16 cellular contexts compared by ENCODE assay signal in genomic region chr1:8457771-8458409, GRCh38.
DNase-seq lines count a peak whose midpoint lies in the region; ATAC-seq, FAIRE-seq and TF ChIP-seq lines count a peak whose summit lies in the region.
"Had no signal": no experiment of that assay in that cellular context is flagged by ENCODE, and none has a peak within 500 bp of the region (broad histone marks: within the 10 kb centered on the region; RNA-seq: fewer than 3 reads in every experiment).

No MANE protein-coding gene starts in this region.

- no peak overlapping the region for H3K27ac ChIP-seq in GM12878 (ENCODE audit: control insufficient read depth, insufficient read depth)
- peak overlapping the region; percentile 72 to 86 (median 84) for H3K27ac ChIP-seq in sigmoid colon
- H3K27ac ChIP-seq: right atrium auricular region had no signal

- SMC1A ChIA-PET in GM12878 (lab: Charles Lee; ENCODE audit: uncharacterized antibody, unreplicated experiment), result interaction anchor here (0.8 to 1.6 kb wide), 5 partner anchors 21 to 63 kb away, joined by 3 to 8 read pairs (median 4); no protein-coding TSS in a partner anchor

- intact Hi-C loops in GM12878 (cut with micrococcal nuclease; ENCODE audit: unreplicated experiment), result no loop called here
- intact Hi-C loops in sigmoid colon (cut with DNase I), result no loop called here

- ATAC-seq in GM12878 (peak; percentile 57), SK-N-SH treated with all-trans-retinoic acid at 6 μM for 48 hours (no peak), HG03175 (IDR thresholded peaks at IDR 0.05; ENCODE audit: unreplicated experiment) (no peak)
- ATAC-seq: HCT116 had no signal

- H3K36me3 ChIP-seq in GM12878 (ENCODE audit: control insufficient read depth in 2 of 2, insufficient read depth in 2 of 2, low read length in 1 of 2) (peaks cover 0 to 3% of the 10 kb centered on the region in 2 experiments; a peak in 2 of 4 replicates), sigmoid colon (no peaks in the 10 kb centered on the region)
- H3K36me3 ChIP-seq: right atrium auricular region had no signal

- no peaks in the 10 kb centered on the region for H3K9me3 ChIP-seq in GM12878 (replicated peaks; ENCODE audit: control insufficient read depth, insufficient read depth, low read length)
- H3K9me3 ChIP-seq in sigmoid colon, result no peaks in the 10 kb centered on the region
- H3K9me3 ChIP-seq: right atrium auricular region had no signal

- H3K4me1 ChIP-seq in GM12878 (ENCODE audit: control insufficient read depth, insufficient read depth, low read length) (peaks cover 7% of the 10 kb centered on the region), sigmoid colon (peaks cover 0 to 79% (median 70%) of the 10 kb centered on the region in 4 donors)

- H4K20me1 ChIP-seq in GM12878 (ENCODE audit: control insufficient read depth, insufficient read depth), result no peaks in the 10 kb centered on the region; the same call in 1 of the 2 replicates

- CTCF ChIA-PET in GM12878 (lab: Yijun Ruan, JAX), result interaction anchor here (0.7 to 1.4 kb wide), 3 partner anchors 9 to 161 kb away, joined by 3 read pairs; no protein-coding TSS in a partner anchor

- H3K4me2 ChIP-seq in GM12878 (ENCODE audit: control insufficient read depth, insufficient read depth), result peak overlapping the region; percentile 53; the same call in 1 of the 2 replicates

- no peak for TF ChIP-seq RAD21 in GM12878 (IDR thresholded peaks at IDR 0.05; ENCODE audit: insufficient read depth, low read depth, low read length)

- FAIRE-seq in GM12891 (lab: Jason Lieb, UNC) (peak; percentile 51), GM12878 (lab: Jason Lieb, UNC) (peak; percentile 41), D721Med (lab: Jason Lieb, UNC) (no peak)

- BruUV-seq in GM12878 (replicated peaks; lab: Mats Ljungman, UMichigan), result no TSS peak

- no peak overlapping the region; the same call in 1 of the 2 replicates for H2AFZ ChIP-seq in GM12878 (ENCODE audit: control insufficient read depth, low read depth, low read length)

- WGBS in GM12878 (ENCODE audit: insufficient coverage, insufficient replicate concordance, low lambda C conversion rate, missing lambda C conversion rate), result 84% methylated on average over 7 of the region's 7 CpGs
- 83 to 92% methylated on average over 7 of the region's 7 CpGs for WGBS in sigmoid colon, 2 donors

- H3K27me3 ChIP-seq in GM12878 (replicated peaks in 1 of 2; ENCODE audit: control insufficient read depth in 2 of 2, insufficient read depth in 2 of 2, low read length in 1 of 2) (no peaks in the 10 kb centered on the region), sigmoid colon (no peaks in the 10 kb centered on the region)
- H3K27me3 ChIP-seq: right atrium auricular region had no signal

- no peak overlapping the region for H3K4me3 ChIP-seq in GM12878
- H3K4me3 ChIP-seq in sigmoid colon, result no peak overlapping the region
- H3K4me3 ChIP-seq: right atrium auricular region had no signal

- H3K79me2 ChIP-seq in GM12878 (ENCODE audit: control insufficient read depth, insufficient read depth, low read length), result no peaks in the 10 kb centered on the region

- H3K9ac ChIP-seq in GM12878 (ENCODE audit: control insufficient read depth, insufficient read depth, low read length), result no peak overlapping the region

- TF ChIP-seq EP300 in GM12878 (IDR thresholded peaks at IDR 0.05; ENCODE audit: borderline replicate concordance in 1 of 2, control insufficient read depth in 1 of 2, low read depth in 2 of 2, low read length in 2 of 2), result no peak
- no peak for TF ChIP-seq EP300 in sigmoid colon (IDR thresholded peaks at IDR 0.05)

- DNase-seq in GM12891 (ENCODE audit: insufficient read length, low spot score), result no peak
- peak; percentile 42 for DNase-seq in NAMALWA (ENCODE audit: low spot score)
- no peak for DNase-seq in GM12878 (ENCODE audit: low read depth, low spot score)
- no peak for DNase-seq in sigmoid colon
- no peak for DNase-seq in D721Med (ENCODE audit: insufficient read length, low spot score)
- DNase-seq: activated CD4-positive, CD25-positive, alpha-beta regulatory T cell; activated naive CD4-positive, alpha-beta T cell treated with anti-CD3 and anti-CD28 coated beads, Interleukin-2, amount 50 U/mL, for 16 hours; central memory CD4-positive, alpha-beta T cell; glutamatergic neuron; NCI-H524 treated with DMSO at 0.1 percent for 48 hours; SIG-M5; stimulated activated CD4-positive, alpha-beta T cell treated with anti-CD3 and anti-CD28 coated beads, Interleukin-2, amount 100 ng/mL, for 48 hours had no signal

- RAD21 ChIA-PET in GM12878 (lab: Charles Lee; ENCODE audit: unreplicated experiment), result interaction anchor here (0.8 to 1.0 kb wide), 2 partner anchors 14 to 16 kb away, joined by 3 read pairs; no protein-coding TSS in a partner anchor

- in situ Hi-C loops in GM12878 (cut with MboI), result no loop called here

- TF ChIP-seq POLR2A in GM12891 (IDR thresholded peaks at IDR 0.05; ENCODE audit: low read depth, low read length) (no peak), GM12878 (IDR thresholded peaks at IDR 0.05; ENCODE audit: low read depth, low read length) (no peak), sigmoid colon (IDR thresholded peaks at IDR 0.05) (no peak)

- TF ChIP-seq CTCF in GM12878 (IDR thresholded peaks at IDR 0.05 in 2 of 3, conservative IDR thresholded peaks at IDR 0.05 in 1 of 3; ENCODE audit: control insufficient read depth in 2 of 3, extremely low read depth in 1 of 3, insufficient read depth in 1 of 3, low read depth in 3 of 3, low read length in 3 of 3) (no peak), sigmoid colon (IDR thresholded peaks at IDR 0.05) (no peak), D721Med (IDR thresholded peaks at IDR 0.05; ENCODE audit: insufficient read depth, missing control alignments) (no peak)

- POLR2A ChIA-PET in GM12878 (lab: Charles Lee), result no interaction called here

TF ChIP-seq in GM12891, 5 proteins besides CTCF, POLR2A, EP300 and RAD21:
- no peak for TF ChIP-seq TAF1 (IDR thresholded peaks at IDR 0.05; ENCODE audit: low read depth, low read length)
- TF ChIP-seq SPI1 (IDR thresholded peaks at IDR 0.05; ENCODE audit: low read depth, low read length), result peak; percentile 95
TF ChIP-seq in GM12891: peak in this region for 1.

TF ChIP-seq in GM12878, 131 proteins besides CTCF, POLR2A, EP300 and RAD21 (continues in another document):
- TF ChIP-seq HSF1 (IDR thresholded peaks at IDR 0.05; ENCODE audit: low read depth, low read length) (no peak), MAX (IDR thresholded peaks at IDR 0.05; ENCODE audit: low read depth, low read length) (no peak), POLR2AphosphoS2 (IDR thresholded peaks at IDR 0.05; ENCODE audit: low read depth, low read length) (no peak), SPI1 (IDR thresholded peaks at IDR 0.05; ENCODE audit: borderline replicate concordance, insufficient read depth, low read depth, low read length) (peak; percentile 91), IKZF1 (conservative IDR thresholded peaks at IDR 0.05) (0 out of 2 replicates have a peak, but pooled peaks have one; percentile 19), TCF3 (IDR thresholded peaks at IDR 0.05; ENCODE audit: borderline replicate concordance, insufficient read depth, low read depth, low read length) (no peak)

TF ChIP-seq in SK-N-SH treated with all-trans-retinoic acid at 6 μM for 48 hours, 23 proteins besides CTCF, POLR2A, EP300 and RAD21:
- TF ChIP-seq ISL1 (CRISPR knock-in tag; IDR thresholded peaks at IDR 0.05) (no peak), OSR1 (CRISPR knock-in tag; IDR thresholded peaks at IDR 0.05) (no peak), CSDC2 (CRISPR knock-in tag; IDR thresholded peaks at IDR 0.05) (no peak), ZNF70 (CRISPR knock-in tag; IDR thresholded peaks at IDR 0.05) (no peak), ZFP3 (CRISPR knock-in tag; IDR thresholded peaks at IDR 0.05) (no peak), SNAI2 (CRISPR knock-in tag; IDR thresholded peaks at IDR 0.05) (no peak)
